Comparison of ENCODE assay signal across 16 cellular contexts in the genomic region with DNA sequence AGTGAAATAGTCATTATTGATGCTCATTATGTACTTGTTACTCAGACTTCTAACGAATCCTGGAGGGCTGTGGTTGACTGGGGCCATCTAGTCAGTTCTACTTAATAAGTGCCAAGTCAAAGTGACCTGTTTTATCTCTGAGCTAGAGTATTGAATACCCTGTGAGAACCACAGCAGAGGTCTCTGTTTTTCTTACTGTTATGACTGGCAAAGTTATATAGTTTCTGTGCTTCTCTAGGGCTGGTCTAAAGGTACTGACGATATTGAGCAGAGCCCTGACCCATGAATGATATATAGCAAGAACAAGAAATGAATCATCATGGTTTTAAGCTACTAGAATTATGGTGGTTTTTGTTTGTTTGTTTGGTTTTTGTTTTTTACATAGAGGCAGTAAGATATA.
A peak's percentile ranks its signal among the peaks of the same experiment; 100 is the strongest.
DNase-seq lines count a peak whose midpoint lies in the region; ATAC-seq and TF ChIP-seq lines count a peak whose summit lies in the region.
"Had no signal": no experiment of that assay in that cellular context is flagged by ENCODE, and none has a peak within 500 bp of the region (broad histone marks: within the 10 kb centered on the region; RNA-seq: fewer than 3 reads in every experiment).

No MANE protein-coding gene starts in this region.

- H3K27ac ChIP-seq in right atrium auricular region: no peak overlapping the region
- H3K27ac ChIP-seq: BLaER1, brain microvascular endothelial cell, neutrophil had no signal

- H3K27me3 ChIP-seq in right atrium auricular region: no peaks in the 10 kb centered on the region
- H3K27me3 ChIP-seq: BLaER1, brain microvascular endothelial cell, neutrophil had no signal

- H3K4me3 ChIP-seq in right atrium auricular region: no peak overlapping the region
- H3K4me3 ChIP-seq: BLaER1 had no signal

- ATAC-seq in GM18519 (IDR thresholded peaks at IDR 0.05; ENCODE audit: low FRiP score, unreplicated experiment): peak; percentile 94
- peak; percentile 88 for ATAC-seq in GM19463 (IDR thresholded peaks at IDR 0.05; ENCODE audit: unreplicated experiment)
- peak; percentile 96 for ATAC-seq in HG02884 (IDR thresholded peaks at IDR 0.05; ENCODE audit: unreplicated experiment)
- peak; percentile 80 for ATAC-seq in HG03469 (IDR thresholded peaks at IDR 0.05; ENCODE audit: unreplicated experiment)
- ATAC-seq: effector memory CD8-positive, alpha-beta T cell had no signal

- DNase-seq in DMS53 (lab: John Stamatoyannopoulos, UW) (no peak), C1 segment of cervical spinal cord (lab: John Stamatoyannopoulos, UW) (no peak), 8988T (no peak), right atrium auricular region (ENCODE audit: low spot score) (no peak)
- DNase-seq: activated naive CD4-positive, alpha-beta T cell; brain microvascular endothelial cell; effector memory CD8-positive, alpha-beta T cell; H7; mammary epithelial cell; SHP77 treated with DMSO at 0.1 percent for 48 hours had no signal

- no peaks in the 10 kb centered on the region for H3K4me1 ChIP-seq in right atrium auricular region
- H3K4me1 ChIP-seq: BLaER1 had no signal

- no peaks in the 10 kb centered on the region for H3K36me3 ChIP-seq in right atrium auricular region
- H3K36me3 ChIP-seq: BLaER1, brain microvascular endothelial cell, neutrophil had no signal

- no peak for TF ChIP-seq CTCF in right atrium auricular region (IDR thresholded peaks at IDR 0.05)

- H3K9me3 ChIP-seq in right atrium auricular region: no peaks in the 10 kb centered on the region
- H3K9me3 ChIP-seq: BLaER1, neutrophil had no signal
